In genomic region chr9:37471942-37472679, GRCh38 we compare ENCODE assay signal across 8 cellular contexts. TPM values are rescaled to one million over a fixed set of nuclear protein-coding genes. Genes with fewer than 3 reads are reported as not detected.
A peak's percentile ranks its signal among the peaks of the same experiment; 100 is the strongest.
DNase-seq lines count a peak whose midpoint lies in the region; TF ChIP-seq lines count a peak whose summit lies in the region.

No MANE protein-coding gene starts in this region.

- H3K9me3 ChIP-seq in Karpas-422 (ENCODE audit: low read length) = peaks cover 7% of the 10 kb centered on the region
- H3K9me3 ChIP-seq in breast epithelium = no peaks in the 10 kb centered on the region
- peaks cover 0 to 9% (median 0%) of the 10 kb centered on the region in 4 donors for H3K9me3 ChIP-seq in stomach

- TF ChIP-seq EP300 in stomach (IDR thresholded peaks at IDR 0.05) = no peak

- TF ChIP-seq POLR2A in breast epithelium (IDR thresholded peaks at IDR 0.05) = no peak
- no peak for TF ChIP-seq POLR2A in stomach (IDR thresholded peaks at IDR 0.05)

- H4K20me1 ChIP-seq in Karpas-422 (ENCODE audit: insufficient read depth, low read depth, low read length) = no peaks in the 10 kb centered on the region

- TF ChIP-seq CTCF in CD14-positive monocyte (IDR thresholded peaks at IDR 0.05) (no peak), breast epithelium (IDR thresholded peaks at IDR 0.05) (no peak), stomach (IDR thresholded peaks at IDR 0.05) (no peak)

- H3K27ac ChIP-seq in Karpas-422 (ENCODE audit: low read length) (peak overlapping the region; percentile 20), breast epithelium (peak overlapping the region; percentile 83 to 87), stomach (peak overlapping the region; percentile 62 to 85 (median 80))

- peak overlapping the region; percentile 68 to 87 for H3K4me3 Mint-ChIP-seq in CD14-positive monocyte

- peaks cover 20% of the 10 kb centered on the region for H3K4me1 ChIP-seq in Karpas-422 (ENCODE audit: low read length)
- H3K4me1 ChIP-seq in breast epithelium = no peaks in the 10 kb centered on the region
- peaks cover 6 to 17% (median 7%) of the 10 kb centered on the region in 4 donors for H3K4me1 ChIP-seq in stomach

- no peaks in the 10 kb centered on the region for H3K36me3 Mint-ChIP-seq in CD14-positive monocyte

- peak overlapping the region; percentile 15 for H3K9ac ChIP-seq in Karpas-422 (ENCODE audit: low read length)

- H3K27ac Mint-ChIP-seq in CD14-positive monocyte = peak overlapping the region in 3 of 7 donors; percentile 22 to 51 (median 26)

- H3K9me2 ChIP-seq in Karpas-422 (replicated peaks; ENCODE audit: insufficient read depth, low read length) = no peaks in the 10 kb centered on the region

- H2AFZ ChIP-seq in Karpas-422 (ENCODE audit: low read length) = peak overlapping the region; percentile 71

- peak overlapping the region; percentile 28; the same call in 1 of the 2 replicates for H3K4me3 ChIP-seq in Karpas-422 (ENCODE audit: low read length)
- peak overlapping the region; percentile 18 to 54 (median 49) for H3K4me3 ChIP-seq in breast epithelium
- H3K4me3 ChIP-seq in stomach = peak overlapping the region; percentile 23 to 34 (median 29)

- DNase-seq in CD14-positive monocyte (ENCODE audit: low spot score) = no peak
- DNase-seq in Karpas-422 = no peak
- DNase-seq in breast epithelium (ENCODE audit: low spot score in 2 of 2) = no peak
- peak; percentile 99 for DNase-seq in kidney glomerular epithelial cell (lab: John Stamatoyannopoulos, UW)
- DNase-seq in stomach = no peak
- DNase-seq in NOMO-1 (lab: John Stamatoyannopoulos, UW; ENCODE audit: unreplicated experiment in 2 of 2) = no peak
- DNase-seq in COLO668 (lab: John Stamatoyannopoulos, UW; ENCODE audit: unreplicated experiment) = no peak
- no peak for DNase-seq in NCI-H526 (lab: John Stamatoyannopoulos, UW)

- H3K9me3 Mint-ChIP-seq in CD14-positive monocyte = peaks cover 5 to 29% (median 20%) of the 10 kb centered on the region in 7 donors

- peaks cover 4 to 12% (median 5%) of the 10 kb centered on the region in 3 donors for H3K27me3 Mint-ChIP-seq in CD14-positive monocyte (ENCODE audit: low read depth in 3 of 3)

- H3K4me2 ChIP-seq in Karpas-422 (ENCODE audit: low read depth, low read length, poor library complexity, severe bottlenecking) = peak overlapping the region; percentile 46

- peaks cover 7% of the 10 kb centered on the region for H3K4me1 Mint-ChIP-seq in CD14-positive monocyte

- no peaks in the 10 kb centered on the region for H3K36me3 ChIP-seq in Karpas-422 (ENCODE audit: insufficient read depth, low read length)
- H3K36me3 ChIP-seq in breast epithelium = no peaks in the 10 kb centered on the region
- no peaks in the 10 kb centered on the region for H3K36me3 ChIP-seq in stomach

- H3K79me2 ChIP-seq in Karpas-422 (ENCODE audit: low read length) = no peaks in the 10 kb centered on the region

- H3K27me3 ChIP-seq in Karpas-422 (ENCODE audit: low read length) = no peaks in the 10 kb centered on the region
- H3K27me3 ChIP-seq in breast epithelium = no peaks in the 10 kb centered on the region
- peaks cover 0 to 4% (median 0%) of the 10 kb centered on the region in 3 donors for H3K27me3 ChIP-seq in stomach

- intact Hi-C loops in CD14-positive monocyte (cut with micrococcal nuclease) (no loop called here), breast epithelium (cut with DNase I; ENCODE audit: low total_unique reads) (no loop called here), stomach (cut with DNase I; ENCODE audit: low total_unique reads) (loop anchor here (10.0 kb wide), 1 partner anchor 57 kb away; no protein-coding TSS in a partner anchor)

- WGBS in stomach, 5 donors = 12 to 18% (median 17%) methylated on average over 7 of the region's 7 CpGs

RNA-seq across cellular contexts. Expression of gene ZBTB5, which starts 6.9 kb away (rescaled TPM):
- polyA plus RNA-seq in CD14-positive monocyte (1 to 10 TPM in 1 of 2 donors, under 1 TPM in 1; 0.58 to 1.4 TPM), stomach (1 to 10 TPM; 2.2 to 3.9 (median 2.6) TPM)
- 24.6 and 31.3 TPM in 2 replicates for total RNA-seq in Karpas-422 (2014; rRNA removed; shearing (Covaris generic); ENCODE audit: low replicate concordance)
- total RNA-seq in breast epithelium (10 to 100 TPM; 10.6 to 21.5 (median 14.7) TPM), stomach (10 to 100 TPM in 3 of 5 donors, 1 to 10 TPM in 1, not detected in 1; 6.7 to 16.5 (median 13.8) TPM)

RNA-seq across cellular contexts. Expression of gene POLR1E, which starts 13.6 kb away (rescaled TPM):
- 1 to 10 TPM; 2.3 to 2.4 TPM for polyA plus RNA-seq in CD14-positive monocyte
- total RNA-seq in Karpas-422 (2014; rRNA removed; shearing (Covaris generic); ENCODE audit: low replicate concordance) = 39.8 and 46.9 TPM in 2 replicates
- 10 to 100 TPM; 28.8 to 33.9 (median 30.8) TPM for total RNA-seq in breast epithelium
- 10 to 100 TPM in 4 of 5 donors, 1 to 10 TPM in 1; 5.5 to 26.4 (median 19.8) TPM for total RNA-seq in stomach
- 10 to 100 TPM; 14.8 to 21.5 (median 17.3) TPM for polyA plus RNA-seq in stomach

RNA-seq across cellular contexts. Expression of gene GRHPR, which starts 49.6 kb away (rescaled TPM):
- polyA plus RNA-seq in CD14-positive monocyte = 10 to 100 TPM; 80.9 to 96.6 TPM
- total RNA-seq in Karpas-422 (2014; rRNA removed; shearing (Covaris generic); ENCODE audit: low replicate concordance) = 234 and 345 TPM in 2 replicates
- total RNA-seq in breast epithelium = 100 to 1,000 TPM; 117 to 144 (median 140) TPM
- 100 to 1,000 TPM in 1 of 5 donors, 10 to 100 TPM in 4; 48.7 to 107 (median 76.8) TPM for total RNA-seq in stomach
- polyA plus RNA-seq in stomach = 100 to 1,000 TPM in 1 of 3 donors, 10 to 100 TPM in 2; 76.3 to 111 (median 86.0) TPM

Comparison
In these comparisons a context has a peak if more than half of its experiments do, and no peak if none do; other contexts are left out.
1. H3K27ac ChIP-seq: peak in every context shown above with its lines; median percentile 85 in breast epithelium; 80 in stomach; 20 in Karpas-422.